ENCODE assay signal across 30 cellular contexts in the genomic region with DNA sequence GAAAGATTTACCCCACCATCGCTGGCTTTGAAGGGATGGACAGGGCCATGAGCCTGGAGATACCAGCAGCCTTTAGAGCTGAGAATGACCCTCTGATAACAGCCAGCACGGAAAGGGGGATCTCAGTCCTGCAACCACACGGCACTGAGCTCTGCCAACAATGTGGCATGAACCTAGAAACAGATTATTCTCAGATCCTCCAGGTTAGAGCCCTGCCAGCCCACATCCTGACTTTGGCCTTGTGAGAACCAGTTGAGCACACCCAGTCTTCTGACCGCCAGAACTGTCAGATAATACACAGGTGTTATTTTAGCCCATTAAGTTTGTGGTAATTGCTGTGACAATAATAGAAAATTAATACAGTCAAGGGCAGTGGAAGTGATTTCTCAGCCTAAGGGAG. TPM values are rescaled to one million over a fixed set of nuclear protein-coding genes. Genes with fewer than 3 reads are reported as not detected.
A peak's percentile ranks its signal among the peaks of the same experiment; 100 is the strongest.
DNase-seq lines count a peak whose midpoint lies in the region; ATAC-seq and TF ChIP-seq lines count a peak whose summit lies in the region.
"Had no signal": no experiment of that assay in that cellular context is flagged by ENCODE, and none has a peak within 500 bp of the region (broad histone marks: within the 10 kb centered on the region; RNA-seq: fewer than 3 reads in every experiment).

No MANE protein-coding gene starts in this region.

- TF ChIP-seq CTCF in KMS-11 (conservative IDR thresholded peaks at IDR 0.05; ENCODE audit: low read depth, low read length) (no peak), GM23338 (conservative IDR thresholded peaks at IDR 0.05; ENCODE audit: low read depth in 2 of 2) (no peak)

- H2AFZ ChIP-seq in KMS-11 (ENCODE audit: low read depth) (peak overlapping the region; percentile 36), GM23338 (no peak overlapping the region)
- H2AFZ ChIP-seq: hepatocyte had no signal

- H3K27me3 ChIP-seq in KMS-11 (ENCODE audit: insufficient read depth, low read depth) (no peaks in the 10 kb centered on the region), GM23338 (ENCODE audit: insufficient read depth) (no peaks in the 10 kb centered on the region)
- H3K27me3 ChIP-seq: BLaER1, hepatocyte, Peyer's patch, sigmoid colon, SJSA1 had no signal

- H3K4me1 Mint-ChIP-seq in GM23338 = peaks cover 4% of the 10 kb centered on the region; the same call in 1 of the 3 replicates
- H3K4me1 Mint-ChIP-seq: neural crest cell had no signal

- H3K4me3 ChIP-seq in KMS-11 (IDR thresholded peaks at IDR 0.05; ENCODE audit: insufficient read depth, low read depth, low read length) (no peak overlapping the region), GM23338 (no peak overlapping the region)
- H3K4me3 ChIP-seq: BLaER1, hepatocyte, Peyer's patch, sigmoid colon, SJSA1 had no signal

- H3K36me3 ChIP-seq in KMS-11 (ENCODE audit: insufficient read depth) (no peaks in the 10 kb centered on the region), GM23338 (ENCODE audit: insufficient read depth) (no peaks in the 10 kb centered on the region)
- H3K36me3 ChIP-seq: BLaER1, Peyer's patch, sigmoid colon, SJSA1 had no signal

- no peak overlapping the region for H3K4me3 Mint-ChIP-seq in GM23338
- H3K4me3 Mint-ChIP-seq: activated CD4-positive, alpha-beta T cell treated with anti-CD3 and anti-CD28 coated beads, Interleukin-2, amount 10 ng/mL, durations not matched to agents 7 days and 5 days; activated naive CD8-positive, alpha-beta T cell treated with anti-CD3 and anti-CD28 coated beads, Interleukin-2, amount 50 U/mL, for 24 hours; H9; neural crest cell; T-helper 17 cell had no signal

- H3K79me2 ChIP-seq in KMS-11 (ENCODE audit: insufficient read depth, low read depth) = no peaks in the 10 kb centered on the region
- no peaks in the 10 kb centered on the region for H3K79me2 ChIP-seq in GM23338 (replicated peaks; ENCODE audit: insufficient read depth)
- H3K79me2 ChIP-seq: hepatocyte had no signal

- peak overlapping the region; percentile 25; the same call in 1 of the 2 replicates for H3K9ac ChIP-seq in KMS-11
- H3K9ac ChIP-seq: BLaER1 had no signal

- ATAC-seq in stimulated activated naive CD8-positive, alpha-beta T cell treated with anti-CD3 and anti-CD28 coated beads, Interleukin-15, Interleukin-2, amounts not matched to agents 100 U/mL and 50 U/mL, for 24 hours = no peak
- ATAC-seq in GM23338 = no peak
- ATAC-seq: activated naive CD8-positive, alpha-beta T cell treated with anti-CD3 and anti-CD28 coated beads, Interleukin-2, amount 50 U/mL, for 24 hours; left ventricle myocardium superior; T-helper 17 cell had no signal

- no peak overlapping the region for H3K27ac Mint-ChIP-seq in GM23338
- H3K27ac Mint-ChIP-seq: activated CD4-positive, alpha-beta T cell treated with anti-CD3 and anti-CD28 coated beads, Interleukin-2, amount 10 ng/mL, durations not matched to agents 7 days and 5 days; activated naive CD8-positive, alpha-beta T cell treated with anti-CD3 and anti-CD28 coated beads, Interleukin-2, amount 50 U/mL, for 24 hours; H9; T-helper 17 cell had no signal

- no peaks in the 10 kb centered on the region for H3K9me3 Mint-ChIP-seq in GM23338
- H3K9me3 Mint-ChIP-seq: activated CD4-positive, alpha-beta T cell treated with anti-CD3 and anti-CD28 coated beads, Interleukin-2, amount 10 ng/mL, durations not matched to agents 7 days and 5 days; activated naive CD8-positive, alpha-beta T cell treated with anti-CD3 and anti-CD28 coated beads, Interleukin-2, amount 50 U/mL, for 24 hours; H9; neural crest cell had no signal

- H3K27ac ChIP-seq in KMS-11 (peak overlapping the region; percentile 67), GM23338 (ENCODE audit: low read depth) (no peak overlapping the region)
- H3K27ac ChIP-seq: BLaER1, epithelial cell of prostate, hepatocyte, Peyer's patch, sigmoid colon, SJSA1, VCaP had no signal

- no peaks in the 10 kb centered on the region for H3K36me3 Mint-ChIP-seq in GM23338 (ENCODE audit: low read depth)

- H3K4me1 ChIP-seq in KMS-11 (ENCODE audit: low read depth, poor library complexity, severe bottlenecking) = peaks cover 37% of the 10 kb centered on the region
- H3K4me1 ChIP-seq in GM23338 (ENCODE audit: insufficient read depth) = no peaks in the 10 kb centered on the region
- H3K4me1 ChIP-seq: BLaER1, Peyer's patch, sigmoid colon had no signal

- H3K4me2 ChIP-seq in KMS-11 (peak overlapping the region; percentile 67), GM23338 (no peak overlapping the region)
- H3K4me2 ChIP-seq: BLaER1, hepatocyte had no signal

- H3F3A ChIP-seq in GM23338 (replicated peaks; ENCODE audit: low read depth) = no peaks in the 10 kb centered on the region

- H3K27me3 Mint-ChIP-seq in GM23338 (ENCODE audit: insufficient read depth, low read depth, poor library complexity) = no peaks in the 10 kb centered on the region

- H4K20me1 ChIP-seq in KMS-11 (ENCODE audit: insufficient read depth) (no peaks in the 10 kb centered on the region), GM23338 (replicated peaks; ENCODE audit: insufficient read depth) (no peaks in the 10 kb centered on the region)
- H4K20me1 ChIP-seq: BLaER1 had no signal

- no peaks in the 10 kb centered on the region for H3K9me2 ChIP-seq in GM23338 (ENCODE audit: insufficient read depth)

- DNase-seq in COR-L47 (lab: John Stamatoyannopoulos, UW) (peak; percentile 66), NCI-H748 treated with DMSO at 0.1 percent for 48 hours (lab: John Stamatoyannopoulos, UW) (peak; percentile 45), mesenteric fat pad (ENCODE audit: low spot score) (peak; percentile 69), NCI-H187 treated with DMSO at 0.1 percent for 48 hours (lab: John Stamatoyannopoulos, UW) (no peak), HT-29 (ENCODE audit: low spot score) (no peak), GM23338 (ENCODE audit: low spot score) (no peak)
- no peak for DNase-seq in stimulated activated naive CD8-positive, alpha-beta T cell treated with anti-CD3 and anti-CD28 coated beads, Interleukin-15, Interleukin-2, amounts not matched to agents 100 U/mL and 50 U/mL, for 24 hours
- DNase-seq: activated CD4-positive, alpha-beta T cell treated with anti-CD3 and anti-CD28 coated beads, Interleukin-2, amount 10 ng/mL, durations not matched to agents 7 days and 5 days; activated effector memory CD4-positive, alpha-beta T cell treated with anti-CD3 and anti-CD28 coated beads, Interleukin-2, amount 50 U/mL, for 16 hours; activated naive CD8-positive, alpha-beta T cell treated with anti-CD3 and anti-CD28 coated beads, Interleukin-2, amount 50 U/mL, for 24 hours; activated T-cell treated with anti-CD3 and anti-CD28 coated beads for 4 hours; foreskin fibroblast; H9; Karpas-422; left ventricle myocardium superior; NCI-H1048; NCI-H774; Peyer's patch; sigmoid colon; stimulated activated CD4-positive, alpha-beta T cell treated with anti-CD3 and anti-CD28 coated beads, Interleukin-15, amount 100 ng/mL, for 24 hours; substantia nigra; T-helper 17 cell had no signal

TF ChIP-seq in GM23338, 12 proteins besides CTCF, POLR2A, EP300 and RAD21 (continues in another document):
- TF ChIP-seq, protein P1, sequence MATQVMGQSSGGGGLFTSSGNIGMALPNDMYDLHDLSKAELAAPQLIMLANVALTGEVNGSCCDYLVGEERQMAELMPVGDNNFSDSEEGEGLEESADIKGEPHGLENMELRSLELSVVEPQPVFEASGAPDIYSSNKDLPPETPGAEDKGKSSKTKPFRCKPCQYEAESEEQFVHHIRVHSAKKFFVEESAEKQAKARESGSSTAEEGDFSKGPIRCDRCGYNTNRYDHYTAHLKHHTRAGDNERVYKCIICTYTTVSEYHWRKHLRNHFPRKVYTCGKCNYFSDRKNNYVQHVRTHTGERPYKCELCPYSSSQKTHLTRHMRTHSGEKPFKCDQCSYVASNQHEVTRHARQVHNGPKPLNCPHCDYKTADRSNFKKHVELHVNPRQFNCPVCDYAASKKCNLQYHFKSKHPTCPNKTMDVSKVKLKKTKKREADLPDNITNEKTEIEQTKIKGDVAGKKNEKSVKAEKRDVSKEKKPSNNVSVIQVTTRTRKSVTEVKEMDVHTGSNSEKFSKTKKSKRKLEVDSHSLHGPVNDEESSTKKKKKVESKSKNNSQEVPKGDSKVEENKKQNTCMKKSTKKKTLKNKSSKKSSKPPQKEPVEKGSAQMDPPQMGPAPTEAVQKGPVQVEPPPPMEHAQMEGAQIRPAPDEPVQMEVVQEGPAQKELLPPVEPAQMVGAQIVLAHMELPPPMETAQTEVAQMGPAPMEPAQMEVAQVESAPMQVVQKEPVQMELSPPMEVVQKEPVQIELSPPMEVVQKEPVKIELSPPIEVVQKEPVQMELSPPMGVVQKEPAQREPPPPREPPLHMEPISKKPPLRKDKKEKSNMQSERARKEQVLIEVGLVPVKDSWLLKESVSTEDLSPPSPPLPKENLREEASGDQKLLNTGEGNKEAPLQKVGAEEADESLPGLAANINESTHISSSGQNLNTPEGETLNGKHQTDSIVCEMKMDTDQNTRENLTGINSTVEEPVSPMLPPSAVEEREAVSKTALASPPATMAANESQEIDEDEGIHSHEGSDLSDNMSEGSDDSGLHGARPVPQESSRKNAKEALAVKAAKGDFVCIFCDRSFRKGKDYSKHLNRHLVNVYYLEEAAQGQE (IDR thresholded peaks at IDR 0.05; ENCODE audit: unreplicated experiment) = no peak
- TF ChIP-seq ZNF331 (CRISPR knock-in tag; IDR thresholded peaks at IDR 0.05; ENCODE audit: low read depth) = no peak
- TF ChIP-seq STAT1 (IDR thresholded peaks at IDR 0.05; ENCODE audit: unreplicated experiment) = no peak
- TF ChIP-seq NANOG (IDR thresholded peaks at IDR 0.05; ENCODE audit: borderline replicate concordance) = no peak
- no peak for TF ChIP-seq EZH2 (IDR thresholded peaks at IDR 0.05; ENCODE audit: low read depth, unreplicated experiment)
- no peak for TF ChIP-seq CREB1 (CRISPR knock-in tag; IDR thresholded peaks at IDR 0.05; ENCODE audit: low read depth)
- TF ChIP-seq JUNB (IDR thresholded peaks at IDR 0.05; ENCODE audit: unreplicated experiment) = no peak
- no peak for TF ChIP-seq ZNF114 (CRISPR knock-in tag; IDR thresholded peaks at IDR 0.05)
- no peak for TF ChIP-seq EZH2phosphoT487 (IDR thresholded peaks at IDR 0.05; ENCODE audit: unreplicated experiment)

RNA-seq across cellular contexts. Expression of a gene that starts 9.4 kb away (rescaled TPM):
- 3.7 TPM for total RNA-seq in mesenteric fat pad
- total RNA-seq in HT-29 (2014; rRNA removed; shearing (Covaris generic)) = not detected in 2 replicates
- total RNA-seq in GM23338 (2014; rRNA removed; shearing (Covaris generic)) = not detected in 2 replicates
- polyA plus RNA-seq in GM23338 (2016; fragmentation: Nextera tagmentation; extraction: Ambion mirVana) = not detected in 2 replicates
- total RNA-seq: cerebellum, H9, hepatocyte, neural crest cell, SJSA1 had no signal
- polyA plus RNA-seq: hepatocyte had no signal

RNA-seq across cellular contexts. Expression of a gene that starts 16.8 kb away (rescaled TPM):
- not detected for total RNA-seq in mesenteric fat pad
- not detected in 2 replicates for total RNA-seq in HT-29 (2014; rRNA removed; shearing (Covaris generic))
- total RNA-seq in GM23338 (2014; rRNA removed; shearing (Covaris generic)) = not detected in 2 replicates
- 0.06 TPM in 1 of 2 replicates, not detected in the other for polyA plus RNA-seq in GM23338 (2016; fragmentation: Nextera tagmentation; extraction: Ambion mirVana)
- total RNA-seq: activated CD4-positive, alpha-beta T cell treated with anti-CD3 and anti-CD28 coated beads, Interleukin-2, amount 10 ng/mL, durations not matched to agents 7 days and 5 days; H9; neural crest cell; sigmoid colon; SJSA1; T-helper 17 cell had no signal

Comparison
In these comparisons a context has a peak if more than half of its experiments do, and no peak if none do; other contexts are left out.
1. DNase-seq: peak in COR-L47 (single experiment), NCI-H748 treated with DMSO at 0.1 percent for 48 hours (single experiment) and mesenteric fat pad (single experiment); none in NCI-H187 treated with DMSO at 0.1 percent for 48 hours (single experiment), HT-29 (single experiment), stimulated activated naive CD8-positive, alpha-beta T cell treated with anti-CD3 and anti-CD28 coated beads, Interleukin-15, Interleukin-2, amounts not matched to agents 100 U/mL and 50 U/mL, for 24 hours (single experiment) and GM23338 (single experiment).